In the genomic region with DNA sequence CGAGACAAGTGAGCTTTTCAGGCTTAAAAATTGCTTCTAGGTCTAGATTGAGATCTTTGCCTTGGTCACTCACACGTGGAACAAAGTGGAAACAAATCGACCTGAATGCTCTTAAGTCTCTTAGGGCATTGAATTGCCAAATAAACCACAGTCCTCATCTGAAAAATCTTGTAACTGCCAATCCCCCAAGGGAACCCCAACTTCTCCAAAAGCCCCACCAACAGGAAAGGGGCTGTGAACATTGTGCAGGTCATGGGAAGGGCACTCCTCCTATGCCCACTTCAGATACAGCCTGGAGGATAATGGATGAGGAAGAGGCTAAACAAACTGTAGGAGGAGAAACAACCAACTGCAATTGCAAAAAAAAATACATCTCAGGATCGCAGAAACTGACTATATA, we compare ENCODE assay signal across 15 cellular contexts.
"Had no signal": no experiment of that assay in that cellular context is flagged by ENCODE, and none has a peak within 500 bp of the region (broad histone marks: within the 10 kb centered on the region; RNA-seq: fewer than 3 reads in every experiment).

No MANE protein-coding gene starts in this region.

- DNase-seq: activated CD4-positive, alpha-beta T cell treated with anti-CD3 and anti-CD28 coated beads for 4 hours; activated naive CD4-positive, alpha-beta T cell treated with anti-CD3 and anti-CD28 coated beads for 36 hours; central memory CD4-positive, alpha-beta T cell; cortex of kidney; effector CD8-positive, alpha-beta T cell; head of caudate nucleus; left cardiac atrium; natural killer cell; psoas muscle; right lobe of liver; stimulated activated naive CD4-positive, alpha-beta T cell treated with Interleukin-2 at 50 U/mL for 16 hours; T-helper 9 cell; upper lobe of left lung had no signal

- H3K9me3 ChIP-seq: psoas muscle, right lobe of liver, upper lobe of left lung had no signal

- H3K4me1 ChIP-seq: psoas muscle, right lobe of liver, upper lobe of left lung had no signal

- H3K27me3 ChIP-seq: right lobe of liver, upper lobe of left lung had no signal

- H3K27ac ChIP-seq: psoas muscle, right lobe of liver, upper lobe of left lung, WERI-Rb-1 had no signal

- H3K4me3 ChIP-seq: lung, psoas muscle, right lobe of liver, upper lobe of left lung had no signal

- H3K36me3 ChIP-seq: right lobe of liver, upper lobe of left lung, WERI-Rb-1 had no signal
